Comparison of ENCODE assay signal across 8 cellular contexts in the genomic region with DNA sequence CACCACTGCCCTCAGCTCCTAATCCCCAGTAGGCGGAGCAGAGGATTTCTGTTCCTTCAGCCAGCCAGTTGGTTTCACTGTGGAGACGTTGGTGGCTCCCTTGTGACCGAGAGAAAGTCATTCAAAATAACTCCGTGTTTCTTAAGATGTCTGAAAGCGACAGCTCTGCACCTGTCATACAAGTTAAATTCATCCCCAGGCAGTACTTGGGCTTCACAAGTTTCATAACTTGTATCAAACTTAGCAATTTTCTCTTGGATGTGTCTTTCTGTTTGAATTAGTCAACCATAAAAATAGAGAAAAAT. TPM values are rescaled to one million over a fixed set of nuclear protein-coding genes. Genes with fewer than 3 reads are reported as not detected.
DNase-seq lines count a peak whose midpoint lies in the region; ATAC-seq and TF ChIP-seq lines count a peak whose summit lies in the region.

No MANE protein-coding gene starts in this region.

- H3K27ac ChIP-seq in C4-2B (peak overlapping the region; percentile 51), HL-60 (replicated peaks) (peak overlapping the region; percentile 73), epithelial cell of prostate (peak overlapping the region; percentile 89), sigmoid colon (peak overlapping the region; percentile 75 to 94 (median 83)), substantia nigra (ENCODE audit: low read depth, low read length, poor library complexity, severe bottlenecking) (no peak overlapping the region)

- peaks cover 0 to 25% (median 13%) of the 10 kb centered on the region in 4 donors for H3K4me1 ChIP-seq in sigmoid colon

- no peak for TF ChIP-seq POLR2A in sigmoid colon (IDR thresholded peaks at IDR 0.05)

- TF ChIP-seq EP300 in sigmoid colon (IDR thresholded peaks at IDR 0.05): no peak

- H3K36me3 ChIP-seq in sigmoid colon: no peaks in the 10 kb centered on the region

- no peaks in the 10 kb centered on the region for H3K9me3 ChIP-seq in sigmoid colon

- peak; percentile 30 for ATAC-seq in GM21381 (IDR thresholded peaks at IDR 0.05; ENCODE audit: unreplicated experiment)

- H3K4me3 ChIP-seq in HL-60 (replicated peaks; ENCODE audit: insufficient read depth, low read length) (peak overlapping the region; percentile 78), sigmoid colon (peak overlapping the region in 3 of 4 donors; percentile 50 to 67 (median 59))

- 4 to 12% methylated on average over 5 of the region's 5 CpGs for WGBS in sigmoid colon, 2 donors

- intact Hi-C loops in sigmoid colon (cut with DNase I): loop anchor here (2.0 kb wide), 1 partner anchor 197 kb away; no protein-coding TSS in a partner anchor

- H3K27me3 ChIP-seq in HL-60 (ENCODE audit: insufficient read depth, poor library complexity, severe bottlenecking) (no peaks in the 10 kb centered on the region), sigmoid colon (peaks cover 13 to 41% (median 26%) of the 10 kb centered on the region in 3 donors)

- no peak for DNase-seq in HL-60 (ENCODE audit: low read depth in 1 of 2, low spot score in 1 of 2)
- no peak for DNase-seq in epithelial cell of prostate (ENCODE audit: low read depth, low spot score)
- DNase-seq in sigmoid colon: no peak
- DNase-seq in substantia nigra (lab: John Stamatoyannopoulos, UW): no peak
- no peak for DNase-seq in CD1c-positive myeloid dendritic cell (ENCODE audit: extremely low spot score)
- no peak for DNase-seq in DMS79 treated with DMSO at 0.1 percent for 48 hours (lab: John Stamatoyannopoulos, UW)

- no peak for TF ChIP-seq CTCF in C4-2B (conservative IDR thresholded peaks at IDR 0.05)
- TF ChIP-seq CTCF in HL-60 (IDR thresholded peaks at IDR 0.05; ENCODE audit: insufficient read depth, low read length): no peak
- no peak for TF ChIP-seq CTCF in sigmoid colon (IDR thresholded peaks at IDR 0.05)

RNA-seq across cellular contexts. Expression of a gene that starts 0.4 kb away (rescaled TPM):
- total RNA-seq in sigmoid colon: 1 to 10 TPM; 3.0 to 6.1 (median 4.5) TPM
- 100 to 1,000 TPM in 1 of 3 donors, 10 to 100 TPM in 2; 33.7 to 124 (median 84.1) TPM for polyA plus RNA-seq in sigmoid colon

RNA-seq across cellular contexts. Expression of a gene that starts 14.9 kb away (rescaled TPM):
- total RNA-seq in sigmoid colon: 1 to 10 TPM in 2 of 4 donors, under 1 TPM in 2; 0.49 to 2.0 (median 1.0) TPM
- polyA plus RNA-seq in sigmoid colon: 100 to 1,000 TPM in 2 of 3 donors, 10 to 100 TPM in 1; 31.1 to 264 (median 250) TPM

RNA-seq across cellular contexts. Expression of a gene that starts 15.3 kb away (rescaled TPM):
- 1 to 10 TPM; 1.4 to 6.1 (median 3.5) TPM for total RNA-seq in sigmoid colon
- polyA plus RNA-seq in sigmoid colon: 1 to 10 TPM; 1.7 to 2.5 (median 2.4) TPM
